ENCODE assay signal across 13 cellular contexts in the genomic region with DNA sequence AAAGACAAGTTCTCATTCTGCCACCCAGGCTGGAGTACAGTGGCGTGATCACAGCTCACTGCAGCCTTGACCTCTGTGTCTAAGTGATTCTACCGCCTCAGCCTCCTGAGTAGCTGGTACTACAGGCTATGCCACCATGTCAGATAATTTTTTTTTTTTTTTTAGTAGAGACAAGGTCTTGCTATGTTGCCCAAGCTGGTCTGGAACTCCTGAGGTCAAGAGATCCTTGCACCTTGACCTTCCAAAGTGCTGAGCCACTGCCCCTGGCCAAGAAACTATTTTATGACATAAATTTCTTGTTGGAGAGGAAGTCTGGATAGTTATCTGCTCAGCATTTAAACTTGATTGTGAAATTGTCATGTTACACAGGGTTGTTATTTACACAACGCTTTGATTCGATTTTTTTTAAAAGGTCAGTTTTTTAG. TPM values are rescaled to one million over a fixed set of nuclear protein-coding genes. Genes with fewer than 3 reads are reported as not detected.
DNase-seq lines count a peak whose midpoint lies in the region; ATAC-seq, FAIRE-seq and TF ChIP-seq lines count a peak whose summit lies in the region.
"Had no signal": no experiment of that assay in that cellular context is flagged by ENCODE, and none has a peak within 500 bp of the region (broad histone marks: within the 10 kb centered on the region; RNA-seq: fewer than 3 reads in every experiment).

No MANE protein-coding gene starts in this region.

- peaks cover 16% of the 10 kb centered on the region for H3K9me3 Mint-ChIP-seq in activated CD8-positive, alpha-beta T cell treated with anti-CD3 and anti-CD28 coated beads for 36 hours
- H3K9me3 Mint-ChIP-seq in activated CD8-positive, alpha-beta T cell treated with anti-CD3 and anti-CD28 coated beads, Interleukin-2, amount 10 ng/mL, durations not matched to agents 7 days and 5 days (ENCODE audit: insufficient read depth), result peaks cover 14% of the 10 kb centered on the region
- H3K9me3 Mint-ChIP-seq in mesothelial cell of epicardium, result peaks cover 36% of the 10 kb centered on the region
- peaks cover 0 to 19% (median 6%) of the 10 kb centered on the region in 6 donors for H3K9me3 Mint-ChIP-seq in immature natural killer cell

- H3K27ac Mint-ChIP-seq in activated CD8-positive, alpha-beta T cell treated with anti-CD3 and anti-CD28 coated beads for 36 hours, result no peak overlapping the region
- no peak overlapping the region for H3K27ac Mint-ChIP-seq in activated CD8-positive, alpha-beta T cell treated with anti-CD3 and anti-CD28 coated beads, Interleukin-2, amount 10 ng/mL, durations not matched to agents 7 days and 5 days
- H3K27ac Mint-ChIP-seq in mesothelial cell of epicardium (no peak overlapping the region), immature natural killer cell (no peak overlapping the region)

- H3K27ac ChIP-seq in thyroid gland, result peak overlapping the region in 1 of 3 donors; percentile 7

- DNase-seq in activated CD8-positive, alpha-beta T cell treated with anti-CD3 and anti-CD28 coated beads for 36 hours, result no peak
- DNase-seq in activated CD8-positive, alpha-beta T cell treated with anti-CD3 and anti-CD28 coated beads, Interleukin-2, amount 10 ng/mL, durations not matched to agents 7 days and 5 days, result no peak
- DNase-seq in amniotic epithelial cell (ENCODE audit: low read depth), result peak; percentile 23
- DNase-seq in mesothelial cell of epicardium (ENCODE audit: low spot score in 2 of 2, unreplicated experiment in 2 of 2), result no peak
- peak; percentile 9 to 10 for DNase-seq in thyroid gland
- DNase-seq in activated effector memory CD4-positive, alpha-beta T cell treated with anti-CD3 and anti-CD28 coated beads, Interleukin-2, amount 50 U/mL, for 16 hours, result no peak
- no peak for DNase-seq in immature natural killer cell
- no peak for DNase-seq in RCC 7860 (ENCODE audit: low spot score)
- DNase-seq: effector CD4-positive, alpha-beta T cell; NCI-H187; SHP77; upper lobe of left lung had no signal

- no peak for FAIRE-seq in RCC 7860 (lab: Jason Lieb, UNC)

- H3K9me3 ChIP-seq in thyroid gland, result no peaks in the 10 kb centered on the region

- TF ChIP-seq CTCF in activated CD8-positive, alpha-beta T cell treated with anti-CD3 and anti-CD28 coated beads for 36 hours (IDR thresholded peaks at IDR 0.05), result no peak
- no peak for TF ChIP-seq CTCF in mesothelial cell of epicardium (IDR thresholded peaks at IDR 0.05; ENCODE audit: unreplicated experiment)
- no peak for TF ChIP-seq CTCF in thyroid gland (IDR thresholded peaks at IDR 0.05)

- peaks cover 5 to 9% of the 10 kb centered on the region in 2 donors for H3K36me3 ChIP-seq in thyroid gland

- CTCF ChIA-PET in activated CD8-positive, alpha-beta T cell treated with anti-CD3 and anti-CD28 coated beads for 36 hours (lab: Charles Lee), result no interaction called here
- CTCF ChIA-PET in activated CD8-positive, alpha-beta T cell treated with anti-CD3 and anti-CD28 coated beads, Interleukin-2, amount 10 ng/mL, durations not matched to agents 7 days and 5 days (lab: Charles Lee), result no interaction called here

- peaks cover 51% of the 10 kb centered on the region for H3K36me3 Mint-ChIP-seq in activated CD8-positive, alpha-beta T cell treated with anti-CD3 and anti-CD28 coated beads for 36 hours (ENCODE audit: low read depth)
- H3K36me3 Mint-ChIP-seq in activated CD8-positive, alpha-beta T cell treated with anti-CD3 and anti-CD28 coated beads, Interleukin-2, amount 10 ng/mL, durations not matched to agents 7 days and 5 days (ENCODE audit: low read depth), result peaks cover 48% of the 10 kb centered on the region
- peaks cover 46% of the 10 kb centered on the region for H3K36me3 Mint-ChIP-seq in mesothelial cell of epicardium
- H3K36me3 Mint-ChIP-seq in immature natural killer cell, result peaks cover 36 to 41% (median 40%) of the 10 kb centered on the region in 3 donors

- ATAC-seq in activated CD8-positive, alpha-beta T cell treated with anti-CD3 and anti-CD28 coated beads for 36 hours, result no peak
- ATAC-seq in activated CD8-positive, alpha-beta T cell treated with anti-CD3 and anti-CD28 coated beads, Interleukin-2, amount 10 ng/mL, durations not matched to agents 7 days and 5 days, result no peak

- H3K4me1 ChIP-seq in thyroid gland, result peaks cover 0 to 8% of the 10 kb centered on the region in 2 donors

- TF ChIP-seq POLR2A in thyroid gland (IDR thresholded peaks at IDR 0.05), result no peak

- H3K4me1 Mint-ChIP-seq in activated CD8-positive, alpha-beta T cell treated with anti-CD3 and anti-CD28 coated beads for 36 hours (ENCODE audit: low read depth), result peaks cover 13% of the 10 kb centered on the region
- H3K4me1 Mint-ChIP-seq in activated CD8-positive, alpha-beta T cell treated with anti-CD3 and anti-CD28 coated beads, Interleukin-2, amount 10 ng/mL, durations not matched to agents 7 days and 5 days (ENCODE audit: low read depth), result peaks cover 16% of the 10 kb centered on the region
- H3K4me1 Mint-ChIP-seq in mesothelial cell of epicardium, result peaks cover 14% of the 10 kb centered on the region
- H3K4me1 Mint-ChIP-seq in immature natural killer cell, result peaks cover 7 to 18% of the 10 kb centered on the region in 2 donors

- H3K4me3 ChIP-seq in thyroid gland (replicated peaks in 1 of 3), result no peak overlapping the region
- H3K4me3 ChIP-seq: skin epidermis, upper lobe of left lung had no signal

- peak overlapping the region; percentile 87 for H3K4me3 Mint-ChIP-seq in activated CD8-positive, alpha-beta T cell treated with anti-CD3 and anti-CD28 coated beads for 36 hours
- H3K4me3 Mint-ChIP-seq in activated CD8-positive, alpha-beta T cell treated with anti-CD3 and anti-CD28 coated beads, Interleukin-2, amount 10 ng/mL, durations not matched to agents 7 days and 5 days, result no peak overlapping the region
- H3K4me3 Mint-ChIP-seq in mesothelial cell of epicardium (peak overlapping the region; percentile 1), immature natural killer cell (peak overlapping the region in 2 of 5 donors; percentile 34 to 91)

- 86 to 90% methylated on average over 4 of the region's 4 CpGs for WGBS in thyroid gland, 2 donors

- H3K27me3 ChIP-seq in thyroid gland, result no peaks in the 10 kb centered on the region
- H3K27me3 ChIP-seq: upper lobe of left lung had no signal

- intact Hi-C loops in activated CD8-positive, alpha-beta T cell treated with anti-CD3 and anti-CD28 coated beads for 36 hours (cut with micrococcal nuclease), result no loop called here
- intact Hi-C loops in thyroid gland (cut with DNase I), result no loop called here

- POLR2A ChIA-PET in activated CD8-positive, alpha-beta T cell treated with anti-CD3 and anti-CD28 coated beads for 36 hours (lab: Charles Lee), result interaction anchor here (0.6 kb wide), 1 partner anchor 154 kb away, joined by 3 read pairs; no protein-coding TSS in a partner anchor
- POLR2A ChIA-PET in activated CD8-positive, alpha-beta T cell treated with anti-CD3 and anti-CD28 coated beads, Interleukin-2, amount 10 ng/mL, durations not matched to agents 7 days and 5 days (lab: Charles Lee), result no interaction called here

- H3K27me3 Mint-ChIP-seq in activated CD8-positive, alpha-beta T cell treated with anti-CD3 and anti-CD28 coated beads for 36 hours, result no peaks in the 10 kb centered on the region
- no peaks in the 10 kb centered on the region for H3K27me3 Mint-ChIP-seq in activated CD8-positive, alpha-beta T cell treated with anti-CD3 and anti-CD28 coated beads, Interleukin-2, amount 10 ng/mL, durations not matched to agents 7 days and 5 days (ENCODE audit: low read depth)
- H3K27me3 Mint-ChIP-seq in mesothelial cell of epicardium (ENCODE audit: low read depth) (no peaks in the 10 kb centered on the region), immature natural killer cell (ENCODE audit: low read depth in 3 of 3) (peaks cover 0 to 7% (median 2%) of the 10 kb centered on the region in 3 donors)

RNA-seq across cellular contexts. Expression of a gene that starts 2.1 kb away (rescaled TPM):
- 10 to 100 TPM; 39.4 to 41.7 TPM for total RNA-seq in activated CD8-positive, alpha-beta T cell treated with anti-CD3 and anti-CD28 coated beads for 36 hours
- 10 to 100 TPM; 18.5 to 19.6 TPM for total RNA-seq in activated CD8-positive, alpha-beta T cell treated with anti-CD3 and anti-CD28 coated beads, Interleukin-2, amount 10 ng/mL, durations not matched to agents 7 days and 5 days
- total RNA-seq in mesothelial cell of epicardium, result 34.3 to 35.3 TPM (median 35.1 TPM) in 3 replicates
- 10 to 100 TPM; 30.0 to 37.8 (median 32.9) TPM for total RNA-seq in thyroid gland
- polyA plus RNA-seq in immature natural killer cell, result 10 to 100 TPM; 21.0 to 35.6 (median 29.4) TPM

Comparison
In these comparisons a context has a peak if more than half of its experiments do, and no peak if none do; other contexts are left out.
1. DNase-seq: peak in amniotic epithelial cell (single experiment) and thyroid gland (2 of 2); none in activated CD8-positive, alpha-beta T cell treated with anti-CD3 and anti-CD28 coated beads for 36 hours (single experiment), activated CD8-positive, alpha-beta T cell treated with anti-CD3 and anti-CD28 coated beads, Interleukin-2, amount 10 ng/mL, durations not matched to agents 7 days and 5 days (single experiment), mesothelial cell of epicardium (0 of 2), activated effector memory CD4-positive, alpha-beta T cell treated with anti-CD3 and anti-CD28 coated beads, Interleukin-2, amount 50 U/mL, for 16 hours (single experiment), immature natural killer cell (0 of 3) and RCC 7860 (single experiment).